Comparison of ENCODE assay signal across 21 cellular contexts in the genomic region with DNA sequence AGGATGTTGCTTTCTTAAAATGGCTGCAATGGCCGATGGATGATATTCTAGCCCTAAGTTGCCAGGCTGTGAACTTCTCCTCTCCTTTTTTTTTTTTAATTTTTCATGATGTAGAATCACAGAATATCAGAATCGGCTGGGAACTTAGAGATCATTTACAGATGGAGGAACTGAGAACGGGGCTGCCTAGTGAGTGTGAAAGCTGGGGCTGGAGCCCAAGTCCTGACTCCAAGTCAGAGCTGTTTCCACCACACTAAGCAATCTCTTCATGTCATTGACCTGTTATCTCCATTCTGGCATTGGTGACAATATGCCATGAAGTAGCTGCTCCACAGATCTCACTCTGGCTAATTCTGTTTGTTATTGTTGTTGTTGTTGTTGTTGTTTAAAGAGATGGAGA.
DNase-seq lines count a peak whose midpoint lies in the region; ATAC-seq, FAIRE-seq and TF ChIP-seq lines count a peak whose summit lies in the region.
"Had no signal": no experiment of that assay in that cellular context is flagged by ENCODE, and none has a peak within 500 bp of the region (broad histone marks: within the 10 kb centered on the region; RNA-seq: fewer than 3 reads in every experiment).

No MANE protein-coding gene starts in this region.

- in situ Hi-C loops in HepG2 (cut with HindIII; ENCODE audit: extremely low pct_ligation_motif_present, low pct_unique_long_range_greater_than_20kb): no loop called here

- ATAC-seq in GM18498 (IDR thresholded peaks at IDR 0.05; ENCODE audit: unreplicated experiment): peak; percentile 61
- peak; percentile 90 for ATAC-seq in GM21423 (IDR thresholded peaks at IDR 0.05; ENCODE audit: unreplicated experiment)
- peak; percentile 88 for ATAC-seq in HG03571 (IDR thresholded peaks at IDR 0.05; ENCODE audit: unreplicated experiment)
- no peak for ATAC-seq in HepG2
- ATAC-seq: A549, GM23338, K562 had no signal

- DNase-seq in GM19238 (ENCODE audit: insufficient read length, low spot score): peak; percentile 7
- no peak for DNase-seq in GM12892 (ENCODE audit: insufficient read length)
- no peak for DNase-seq in 8988T
- DNase-seq in HepG2 (ENCODE audit: low spot score): no peak
- DNase-seq in stimulated activated CD4-positive, alpha-beta T cell treated with anti-CD3 and anti-CD28 coated beads, Interleukin-4, amount 100 ng/mL, for 4 hours: no peak
- DNase-seq: COR-L47, DMS153, NCI-H146, NCI-H2227 treated with DMSO at 0.1 percent for 48 hours, NCI-H524 treated with DMSO at 0.1 percent for 48 hours, OCI-M1, RPMI8226, SJCRH30 had no signal

- H3K27me3 ChIP-seq in HepG2 (ENCODE audit: control insufficient read depth in 1 of 2, insufficient read depth in 2 of 2, low read length in 2 of 2): peaks cover 0 to 28% of the 10 kb centered on the region in 2 experiments; a peak in 3 of 5 replicates
- H3K27me3 ChIP-seq: SJCRH30 had no signal

- H3K4me1 ChIP-seq in HepG2 (ENCODE audit: insufficient read depth, low read length): no peaks in the 10 kb centered on the region
- H3K4me1 ChIP-seq: A549 had no signal

- TF ChIP-seq POLR2A in GM12892 (IDR thresholded peaks at IDR 0.05; ENCODE audit: low read depth, low read length) (no peak), HepG2 (IDR thresholded peaks at IDR 0.05; ENCODE audit: insufficient read depth in 1 of 2, low read depth in 2 of 2, low read length in 2 of 2) (no peak)

- no peak overlapping the region for H3K4me3 ChIP-seq in HepG2 (replicated peaks in 1 of 3; ENCODE audit: insufficient read depth in 1 of 3, low read depth in 2 of 3, low read length in 3 of 3)
- H3K4me3 ChIP-seq: A549, GM23338, K562, SJCRH30 had no signal

- H3K36me3 ChIP-seq in HepG2 (replicated peaks in 1 of 2; ENCODE audit: control insufficient read depth in 1 of 2, insufficient read depth in 2 of 2, low read length in 2 of 2): no peaks in the 10 kb centered on the region
- H3K36me3 ChIP-seq: SJCRH30 had no signal

- no peak for TF ChIP-seq RAD21 in HepG2 (CRISPR knock-in tag; IDR thresholded peaks at IDR 0.05)

- H3K27ac ChIP-seq in HepG2 (ENCODE audit: extremely low read length, insufficient read depth, low read length): no peak overlapping the region
- H3K27ac ChIP-seq: A549, C4-2B, HL-60, SJCRH30 had no signal

- H3K79me2 ChIP-seq in HepG2 (ENCODE audit: insufficient read depth, low read length): no peaks in the 10 kb centered on the region

- no peak for TF ChIP-seq CTCF in HepG2 (CRISPR knock-in tag; IDR thresholded peaks at IDR 0.05)

- no peak overlapping the region for H3K9ac ChIP-seq in HepG2 (ENCODE audit: insufficient read depth, low read depth, low read length)

- no peaks in the 10 kb centered on the region for H4K20me1 ChIP-seq in HepG2 (ENCODE audit: insufficient read depth, low read length)

- intact Hi-C loops in HepG2 (cut with micrococcal nuclease; ENCODE audit: unreplicated experiment): no loop called here

- CTCF ChIA-PET in HepG2 (lab: Yijun Ruan, JAX; ENCODE audit: low intra/inter-chr PET ratio, low total read pairs): no interaction called here

- BruUV-seq in HepG2 (replicated peaks; lab: Mats Ljungman, UMichigan): no TSS peak

- no peak overlapping the region for H3K4me2 ChIP-seq in HepG2 (ENCODE audit: low read depth, low read length)
- H3K4me2 ChIP-seq: A549, GM23338 had no signal

- FAIRE-seq in GM12892 (lab: Jason Lieb, UNC) (no peak), HepG2 (lab: Jason Lieb, UNC) (no peak)
- FAIRE-seq: A549, K562 had no signal

- no peaks in the 10 kb centered on the region for H3K9me3 ChIP-seq in HepG2 (ENCODE audit: low read length)
- H3K9me3 ChIP-seq: A549, SJCRH30 had no signal

- H2AFZ ChIP-seq in HepG2 (ENCODE audit: low read length): no peak overlapping the region
- H2AFZ ChIP-seq: GM23338 had no signal

- no peak for TF ChIP-seq EP300 in HepG2 (IDR thresholded peaks at IDR 0.05; ENCODE audit: low read depth in 2 of 2, low read length in 2 of 2)
- no peak for TF ChIP-seq EP300 in HepG2 (CRISPR knock-in tag; IDR thresholded peaks at IDR 0.05; ENCODE audit: borderline replicate concordance)

- 16% methylated on average over 3 of the region's 3 CpGs for WGBS in HepG2 (ENCODE audit: low lambda C conversion rate)

- POLR2A ChIA-PET in HepG2 (lab: Yijun Ruan, JAX): no interaction called here

TF ChIP-seq in HepG2, 621 proteins besides CTCF, POLR2A, EP300 and RAD21:
- TF ChIP-seq KAT8 (CRISPR knock-in tag; IDR thresholded peaks at IDR 0.05): no peak
- TF ChIP-seq SNRNP70 (IDR thresholded peaks at IDR 0.05; ENCODE audit: low read depth, low read length): no peak
- no peak for TF ChIP-seq ZNF431 (CRISPR knock-in tag; IDR thresholded peaks at IDR 0.05; ENCODE audit: borderline replicate concordance, low read depth)
- TF ChIP-seq ETS1 (CRISPR knock-in tag; IDR thresholded peaks at IDR 0.05): no peak
- no peak for TF ChIP-seq MYPOP (CRISPR knock-in tag; IDR thresholded peaks at IDR 0.05)
- TF ChIP-seq, protein P1, sequence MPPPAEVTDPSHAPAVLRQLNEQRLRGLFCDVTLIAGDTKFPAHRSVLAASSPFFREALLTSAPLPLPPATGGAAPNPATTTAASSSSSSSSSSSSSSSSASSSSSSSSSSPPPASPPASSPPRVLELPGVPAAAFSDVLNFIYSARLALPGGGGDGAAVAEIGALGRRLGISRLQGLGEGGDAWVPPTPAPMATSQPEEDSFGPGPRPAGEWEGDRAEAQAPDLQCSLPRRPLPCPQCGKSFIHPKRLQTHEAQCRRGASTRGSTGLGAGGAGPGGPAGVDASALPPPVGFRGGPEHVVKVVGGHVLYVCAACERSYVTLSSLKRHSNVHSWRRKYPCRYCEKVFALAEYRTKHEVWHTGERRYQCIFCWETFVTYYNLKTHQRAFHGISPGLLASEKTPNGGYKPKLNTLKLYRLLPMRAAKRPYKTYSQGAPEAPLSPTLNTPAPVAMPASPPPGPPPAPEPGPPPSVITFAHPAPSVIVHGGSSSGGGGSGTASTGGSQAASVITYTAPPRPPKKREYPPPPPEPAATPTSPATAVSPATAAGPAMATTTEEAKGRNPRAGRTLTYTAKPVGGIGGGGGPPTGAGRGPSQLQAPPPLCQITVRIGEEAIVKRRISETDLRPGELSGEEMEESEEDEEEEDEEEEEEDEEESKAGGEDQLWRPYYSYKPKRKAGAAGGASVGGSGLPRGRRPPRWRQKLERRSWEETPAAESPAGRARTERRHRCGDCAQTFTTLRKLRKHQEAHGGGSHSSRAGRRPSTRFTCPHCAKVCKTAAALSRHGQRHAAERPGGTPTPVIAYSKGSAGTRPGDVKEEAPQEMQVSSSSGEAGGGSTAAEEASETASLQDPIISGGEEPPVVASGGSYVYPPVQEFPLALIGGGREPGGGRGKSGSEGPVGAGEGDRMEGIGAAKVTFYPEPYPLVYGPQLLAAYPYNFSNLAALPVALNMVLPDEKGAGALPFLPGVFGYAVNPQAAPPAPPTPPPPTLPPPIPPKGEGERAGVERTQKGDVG (CRISPR knock-in tag; IDR thresholded peaks at IDR 0.05; ENCODE audit: borderline replicate concordance): no peak
- TF ChIP-seq KLF6 (CRISPR knock-in tag; IDR thresholded peaks at IDR 0.05): no peak
- TF ChIP-seq ZNF292 (CRISPR knock-in tag; IDR thresholded peaks at IDR 0.05; ENCODE audit: borderline replicate concordance, low read depth): no peak
- no peak for TF ChIP-seq TEAD3 (CRISPR knock-in tag; optimal IDR thresholded peaks at IDR 0.05; ENCODE audit: borderline replicate concordance)
- TF ChIP-seq FLYWCH1 (CRISPR knock-in tag; IDR thresholded peaks at IDR 0.05): no peak
- no peak for TF ChIP-seq ZNF879 (CRISPR knock-in tag; IDR thresholded peaks at IDR 0.05)
- TF ChIP-seq MXD3 (CRISPR knock-in tag; IDR thresholded peaks at IDR 0.05): no peak
- no peak for TF ChIP-seq ZNF703 (CRISPR knock-in tag; IDR thresholded peaks at IDR 0.05; ENCODE audit: borderline replicate concordance)
- TF ChIP-seq ZNF563 (CRISPR knock-in tag; IDR thresholded peaks at IDR 0.05): no peak
